14 cellular contexts compared by ENCODE assay signal in the genomic region with DNA sequence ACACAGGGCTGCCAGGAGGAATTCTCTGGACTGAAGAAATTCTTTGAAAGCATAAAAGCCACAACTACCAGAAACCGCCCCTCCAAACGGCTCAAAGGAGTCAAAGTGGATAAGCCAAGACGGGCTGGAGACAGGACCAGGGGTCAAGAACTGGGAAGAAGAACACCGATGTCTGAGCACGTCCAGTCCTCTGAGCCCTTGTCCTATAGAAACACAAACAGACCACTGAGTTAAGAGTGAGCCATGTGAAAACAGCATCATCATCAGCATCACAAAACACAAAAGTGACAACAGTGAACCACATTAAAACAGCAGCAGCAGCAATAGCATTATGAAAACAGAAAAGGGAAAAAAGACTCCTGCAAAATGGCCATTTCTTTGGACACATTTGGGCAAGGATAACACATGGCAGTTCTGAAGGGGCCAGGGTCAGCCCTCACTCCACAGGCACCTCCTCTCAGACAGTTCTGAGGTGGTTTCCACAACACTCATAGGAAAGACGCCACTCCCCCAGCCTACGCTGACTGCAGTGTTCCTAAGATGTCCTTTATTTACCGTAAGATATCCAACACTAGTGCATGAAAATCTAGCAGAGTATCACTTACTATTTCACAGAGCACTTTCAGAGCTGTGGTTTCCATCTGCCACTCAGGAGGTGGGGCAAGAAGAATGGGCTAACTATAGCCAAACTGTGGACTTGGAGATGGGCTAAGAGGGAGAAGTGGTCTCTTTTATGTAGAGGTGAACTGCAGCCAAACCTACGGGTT. TPM values are rescaled to one million over a fixed set of nuclear protein-coding genes. Genes with fewer than 3 reads are reported as not detected.
DNase-seq lines count a peak whose midpoint lies in the region; ATAC-seq and TF ChIP-seq lines count a peak whose summit lies in the region.
"Had no signal": no experiment of that assay in that cellular context is flagged by ENCODE, and none has a peak within 500 bp of the region (broad histone marks: within the 10 kb centered on the region; RNA-seq: fewer than 3 reads in every experiment).

No MANE protein-coding gene starts in this region.

- no peak overlapping the region for H2BK120ac ChIP-seq in mesenchymal stem cell (ENCODE audit: low read depth, low read length)

- no peaks in the 10 kb centered on the region for H3K27me3 Mint-ChIP-seq in CD8-positive, alpha-beta memory T cell
- H3K27me3 Mint-ChIP-seq in T-cell (no peaks in the 10 kb centered on the region), progenitor cell of endocrine pancreas (no peaks in the 10 kb centered on the region)
- no peaks in the 10 kb centered on the region for H3K27me3 Mint-ChIP-seq in activated naive CD8-positive, alpha-beta T cell treated with anti-CD3 and anti-CD28 coated beads for 36 hours

- H3K27ac ChIP-seq in CD8-positive, alpha-beta memory T cell (ENCODE audit: low read depth, low read length), result peak overlapping the region; percentile 26
- H3K27ac ChIP-seq in mesenchymal stem cell (ENCODE audit: low read length, poor library complexity, severe bottlenecking), result no peak overlapping the region
- H3K27ac ChIP-seq: thyroid gland had no signal

- H3K36me3 Mint-ChIP-seq in CD8-positive, alpha-beta memory T cell, result peaks cover 5 to 79% (median 12%) of the 10 kb centered on the region in 3 donors
- H3K36me3 Mint-ChIP-seq in T-cell (peaks cover 55% of the 10 kb centered on the region), progenitor cell of endocrine pancreas (ENCODE audit: insufficient read depth) (peaks cover 30% of the 10 kb centered on the region)
- peaks cover 37% of the 10 kb centered on the region for H3K36me3 Mint-ChIP-seq in activated naive CD8-positive, alpha-beta T cell treated with anti-CD3 and anti-CD28 coated beads for 36 hours

- no peak overlapping the region for H2BK5ac ChIP-seq in mesenchymal stem cell (ENCODE audit: low read depth, low read length, poor library complexity, severe bottlenecking)

- H3K4ac ChIP-seq in mesenchymal stem cell (ENCODE audit: low read depth in 1 of 2, low read length in 2 of 2), result no peak overlapping the region

- DNase-seq in CD8-positive, alpha-beta memory T cell, result peak in 1 of 5 donors; percentile 13
- DNase-seq in T-cell, result peak in 4 of 34 experiments; percentile 16 to 26 (median 22)
- peak; percentile 16 for DNase-seq in activated naive CD8-positive, alpha-beta T cell treated with anti-CD3 and anti-CD28 coated beads for 36 hours
- DNase-seq in progenitor cell of endocrine pancreas (ENCODE audit: low spot score, unreplicated experiment), result no peak
- DNase-seq in NCI-H446 treated with DMSO at 0.1 percent for 48 hours (lab: John Stamatoyannopoulos, UW), result no peak
- DNase-seq in KG1 (lab: John Stamatoyannopoulos, UW), result no peak
- DNase-seq in mesenchymal stem cell, result no peak
- DNase-seq: DMS79, endodermal cell, left lung, NCI-H146, NCI-H2227 treated with DMSO at 0.1 percent for 48 hours, thyroid gland had no signal

- H4K8ac ChIP-seq in mesenchymal stem cell (ENCODE audit: low read length), result no peak overlapping the region

- H3K79me1 ChIP-seq in mesenchymal stem cell (replicated peaks; ENCODE audit: low read length, poor library complexity, severe bottlenecking), result peaks cover 28% of the 10 kb centered on the region

- H3K27me3 ChIP-seq in CD8-positive, alpha-beta memory T cell (ENCODE audit: insufficient read depth, low read length, poor library complexity, severe bottlenecking), result no peaks in the 10 kb centered on the region
- H3K27me3 ChIP-seq in mesenchymal stem cell (ENCODE audit: control insufficient read depth in 1 of 2, insufficient read depth in 1 of 2, low read length in 2 of 2), result no peaks in the 10 kb centered on the region
- H3K27me3 ChIP-seq: left lung, thyroid gland had no signal

- TF ChIP-seq CTCF in progenitor cell of endocrine pancreas (IDR thresholded peaks at IDR 0.05; ENCODE audit: unreplicated experiment), result no peak

- H3K14ac ChIP-seq in mesenchymal stem cell (ENCODE audit: low read length in 2 of 2), result no peak overlapping the region

- H4K91ac ChIP-seq in mesenchymal stem cell (ENCODE audit: low read length), result no peak overlapping the region

- H3K4me1 Mint-ChIP-seq in CD8-positive, alpha-beta memory T cell, result peaks cover 96 to 100% (median 100%) of the 10 kb centered on the region in 3 donors
- H3K4me1 Mint-ChIP-seq in T-cell (peaks cover 48 to 87% (median 67%) of the 10 kb centered on the region in 3 donors), progenitor cell of endocrine pancreas (ENCODE audit: low read depth) (no peaks in the 10 kb centered on the region)
- peaks cover 59% of the 10 kb centered on the region for H3K4me1 Mint-ChIP-seq in activated naive CD8-positive, alpha-beta T cell treated with anti-CD3 and anti-CD28 coated beads for 36 hours
- H3K4me1 Mint-ChIP-seq: endodermal cell had no signal

- no peak overlapping the region for H2AFZ ChIP-seq in mesenchymal stem cell (ENCODE audit: low read depth, low read length)

- peak in 1 of 4 experiments; percentile 19 for ATAC-seq in T-cell (replicated peaks in 1 of 4)
- ATAC-seq: left lung, Right ventricle myocardium inferior had no signal

- H3K4me2 ChIP-seq in mesenchymal stem cell (ENCODE audit: low read length, poor library complexity, severe bottlenecking), result no peak overlapping the region

- peak overlapping the region; percentile 42 to 90 (median 78) for H3K4me3 Mint-ChIP-seq in CD8-positive, alpha-beta memory T cell
- H3K4me3 Mint-ChIP-seq in T-cell (peak overlapping the region in 1 of 3 donors; percentile 30), progenitor cell of endocrine pancreas (ENCODE audit: low read depth) (no peak overlapping the region)
- no peak overlapping the region for H3K4me3 Mint-ChIP-seq in activated naive CD8-positive, alpha-beta T cell treated with anti-CD3 and anti-CD28 coated beads for 36 hours
- H3K4me3 Mint-ChIP-seq: endodermal cell had no signal

- CTCF ChIA-PET in CD8-positive, alpha-beta memory T cell (lab: Charles Lee), result interaction anchor here (1.1 to 1.6 kb wide), 2 partner anchors 16 to 39 kb away, joined by 3 to 4 read pairs; no protein-coding TSS in a partner anchor
- CTCF ChIA-PET in T-cell (lab: Charles Lee), result no interaction called here

- H3K4me3 ChIP-seq in CD8-positive, alpha-beta memory T cell (ENCODE audit: low read length), result no peak overlapping the region
- no peak overlapping the region for H3K4me3 ChIP-seq in mesenchymal stem cell (ENCODE audit: insufficient read depth in 1 of 2, low read depth in 1 of 2, low read length in 2 of 2)
- H3K4me3 ChIP-seq: left lung, thyroid gland had no signal

- H3K4me1 ChIP-seq in CD8-positive, alpha-beta memory T cell (ENCODE audit: insufficient read depth, low read length), result peaks cover 74% of the 10 kb centered on the region
- H3K4me1 ChIP-seq in mesenchymal stem cell (ENCODE audit: control insufficient read depth, insufficient read depth, low read depth, low read length), result peaks cover 4% of the 10 kb centered on the region
- H3K4me1 ChIP-seq: thyroid gland had no signal

- WGBS in mesenchymal stem cell, result 95% methylated on average over 9 of the region's 9 CpGs

- POLR2A ChIA-PET in CD8-positive, alpha-beta memory T cell (lab: Charles Lee), result interaction anchor here (1.2 kb wide), 2 partner anchors 28 to 103 kb away, joined by 4 to 6 read pairs; a partner anchor contains a TSS
- POLR2A ChIA-PET in T-cell (lab: Charles Lee), result no interaction called here

- peak overlapping the region; percentile 89 to 96 (median 91) for H3K27ac Mint-ChIP-seq in CD8-positive, alpha-beta memory T cell
- H3K27ac Mint-ChIP-seq in T-cell (peak overlapping the region; percentile 42 to 82), progenitor cell of endocrine pancreas (peak overlapping the region; percentile 22)
- no peak overlapping the region for H3K27ac Mint-ChIP-seq in activated naive CD8-positive, alpha-beta T cell treated with anti-CD3 and anti-CD28 coated beads for 36 hours
- H3K27ac Mint-ChIP-seq: endodermal cell had no signal

- no peak overlapping the region for H2BK15ac ChIP-seq in mesenchymal stem cell (ENCODE audit: low read depth, poor library complexity, severe bottlenecking)

- H3K36me3 ChIP-seq in CD8-positive, alpha-beta memory T cell (ENCODE audit: insufficient read depth, low read length), result peaks cover 42% of the 10 kb centered on the region
- peaks cover 52 to 96% of the 10 kb centered on the region in 2 experiments for H3K36me3 ChIP-seq in mesenchymal stem cell (ENCODE audit: control insufficient read depth in 1 of 2, insufficient read depth in 2 of 2, low read depth in 1 of 2, low read length in 2 of 2)

- no peaks in the 10 kb centered on the region for H3K9me3 ChIP-seq in CD8-positive, alpha-beta memory T cell (ENCODE audit: low read length)
- no peaks in the 10 kb centered on the region for H3K9me3 ChIP-seq in mesenchymal stem cell (ENCODE audit: control insufficient read depth, low read length)
- H3K9me3 ChIP-seq: left lung, thyroid gland had no signal

- H2BK12ac ChIP-seq in mesenchymal stem cell (ENCODE audit: low read length in 2 of 2), result no peak overlapping the region

- H3K18ac ChIP-seq in mesenchymal stem cell (ENCODE audit: low read depth in 1 of 2, low read length in 2 of 2), result no peak overlapping the region

- H3K9me3 Mint-ChIP-seq in CD8-positive, alpha-beta memory T cell, result no peaks in the 10 kb centered on the region
- H3K9me3 Mint-ChIP-seq in T-cell, result no peaks in the 10 kb centered on the region
- H3K9me3 Mint-ChIP-seq in activated naive CD8-positive, alpha-beta T cell treated with anti-CD3 and anti-CD28 coated beads for 36 hours, result no peaks in the 10 kb centered on the region
- H3K9me3 Mint-ChIP-seq in progenitor cell of endocrine pancreas (ENCODE audit: low read depth), result no peaks in the 10 kb centered on the region
- H3K9me3 Mint-ChIP-seq: endodermal cell had no signal

- H3K23ac ChIP-seq in mesenchymal stem cell (ENCODE audit: low read length in 2 of 2), result no peak overlapping the region

- no peak overlapping the region for H2AK5ac ChIP-seq in mesenchymal stem cell (ENCODE audit: low read length, severe bottlenecking)

- no peak overlapping the region for H3K9ac ChIP-seq in mesenchymal stem cell (ENCODE audit: low read length)

RNA-seq across cellular contexts. Expression of a gene that starts 28.6 kb away (rescaled TPM):
- 1 to 10 TPM; 2.4 to 2.6 TPM for total RNA-seq in CD8-positive, alpha-beta memory T cell
- polyA plus RNA-seq in CD8-positive, alpha-beta memory T cell, result 27.0 TPM
- total RNA-seq in T-cell (10 to 100 TPM in 2 of 5 donors, 1 to 10 TPM in 3; 8.2 to 12.6 (median 9.9) TPM), progenitor cell of endocrine pancreas (24.9 and 30.5 TPM in 2 replicates)
- under 1 TPM; 0.60 to 0.72 TPM for total RNA-seq in activated naive CD8-positive, alpha-beta T cell treated with anti-CD3 and anti-CD28 coated beads for 36 hours
- 0.48 TPM for polyA plus RNA-seq in mesenchymal stem cell (2013, experiment 1 of 2)
- 0.41 TPM for polyA plus RNA-seq in mesenchymal stem cell (2013, experiment 2 of 2)

Comparison
In these comparisons a context has a peak if more than half of its experiments do, and no peak if none do; other contexts are left out.
1. H3K4me3 Mint-ChIP-seq: peak in CD8-positive, alpha-beta memory T cell (7 of 7); none in activated naive CD8-positive, alpha-beta T cell treated with anti-CD3 and anti-CD28 coated beads for 36 hours (single experiment) and progenitor cell of endocrine pancreas (single experiment).